16 cellular contexts compared by ENCODE assay signal in the genomic region with DNA sequence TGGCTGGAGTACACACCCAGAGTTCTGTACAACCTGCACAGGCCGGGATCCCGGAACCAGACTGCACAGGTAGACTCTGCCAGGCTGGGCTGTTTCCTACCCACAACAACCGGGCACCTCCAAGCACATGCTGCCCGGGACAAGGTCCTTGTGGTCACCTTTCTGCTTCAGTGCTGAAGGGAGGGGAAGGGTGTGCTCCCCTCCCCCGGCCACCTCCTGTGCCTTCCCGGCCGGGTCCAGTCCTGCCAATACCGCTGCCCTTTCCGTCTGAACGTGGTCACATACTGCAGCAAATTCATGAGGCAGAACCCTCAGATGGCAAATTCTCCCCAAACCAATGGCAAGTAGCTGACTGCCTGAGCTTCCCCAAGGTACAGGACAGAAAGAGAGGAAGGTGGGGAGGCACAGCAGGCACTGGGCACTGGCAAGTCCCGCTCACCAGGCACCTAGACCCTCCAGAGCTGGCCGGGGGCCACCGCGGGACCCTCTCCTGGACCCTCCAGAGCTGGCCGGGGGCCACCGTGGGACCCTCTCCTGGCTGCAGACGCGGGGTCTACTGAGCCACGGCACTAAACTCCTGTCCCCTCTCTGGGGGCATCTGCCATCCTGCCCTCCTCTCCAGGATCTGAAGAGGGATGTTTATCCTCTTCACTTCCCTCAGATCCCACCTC. TPM values are rescaled to one million over a fixed set of nuclear protein-coding genes. Genes with fewer than 3 reads are reported as not detected.
DNase-seq lines count a peak whose midpoint lies in the region; ATAC-seq and TF ChIP-seq lines count a peak whose summit lies in the region.
"Had no signal": no experiment of that assay in that cellular context is flagged by ENCODE, and none has a peak within 500 bp of the region (broad histone marks: within the 10 kb centered on the region; RNA-seq: fewer than 3 reads in every experiment).

No MANE protein-coding gene starts in this region.

- H3K27ac ChIP-seq in BLaER1 (peak overlapping the region; percentile 75), OCI-LY3 (ENCODE audit: low read length) (no peak overlapping the region), hepatocyte (no peak overlapping the region)

- H3K4me3 ChIP-seq in BLaER1 (no peak overlapping the region), OCI-LY3 (ENCODE audit: low read length) (no peak overlapping the region), hepatocyte (no peak overlapping the region)
- H3K4me3 ChIP-seq: coronary artery had no signal

- H3K79me2 ChIP-seq in OCI-LY3 (ENCODE audit: low read length) (no peaks in the 10 kb centered on the region), hepatocyte (no peaks in the 10 kb centered on the region)

- H3K4me2 ChIP-seq in BLaER1: peak overlapping the region; percentile 85; the same call in 1 of the 2 replicates
- peak overlapping the region; percentile 60 for H3K4me2 ChIP-seq in OCI-LY3 (ENCODE audit: low read length)
- H3K4me2 ChIP-seq in hepatocyte: no peak overlapping the region

- ATAC-seq in GM18867 (IDR thresholded peaks at IDR 0.05; ENCODE audit: unreplicated experiment): no peak
- no peak for ATAC-seq in HG03039 (IDR thresholded peaks at IDR 0.05; ENCODE audit: unreplicated experiment)
- ATAC-seq: T-helper 17 cell had no signal

- DNase-seq in hepatocyte (ENCODE audit: low spot score): peak; percentile 6
- DNase-seq in retina: peak; percentile 53
- DNase-seq in superior temporal gyrus (ENCODE audit: extremely low spot score): no peak
- no peak for DNase-seq in AG20443 (ENCODE audit: low spot score)
- DNase-seq: activated naive CD4-positive, alpha-beta T cell treated with anti-CD3 and anti-CD28 coated beads, Interleukin-2, amount 10 ng/mL, durations not matched to agents 7 days and 5 days; Caco-2; NCI-H2081; posterior cingulate gyrus; SIG-M5; T-helper 17 cell had no signal

- H3K9me2 ChIP-seq in hepatocyte (replicated peaks; ENCODE audit: insufficient read depth): no peaks in the 10 kb centered on the region

- TF ChIP-seq CTCF in OCI-LY3 (IDR thresholded peaks at IDR 0.05; ENCODE audit: low read depth, low read length): no peak
- no peak for TF ChIP-seq CTCF in hepatocyte (IDR thresholded peaks at IDR 0.05; ENCODE audit: poor library complexity)

- H4K20me1 ChIP-seq in BLaER1 (no peaks in the 10 kb centered on the region), OCI-LY3 (ENCODE audit: insufficient read depth, low read length) (no peaks in the 10 kb centered on the region), hepatocyte (ENCODE audit: insufficient read depth, poor library complexity, severe bottlenecking) (no peaks in the 10 kb centered on the region)

- H3K27me3 ChIP-seq in BLaER1: no peaks in the 10 kb centered on the region
- no peaks in the 10 kb centered on the region for H3K27me3 ChIP-seq in OCI-LY3 (ENCODE audit: low read depth, low read length)
- no peaks in the 10 kb centered on the region for H3K27me3 ChIP-seq in hepatocyte

- H3K9ac ChIP-seq in BLaER1 (no peak overlapping the region), OCI-LY3 (ENCODE audit: low read length) (peak overlapping the region; percentile 50; the same call in 1 of the 2 replicates)

- H3K36me3 ChIP-seq in BLaER1: peaks cover 17% of the 10 kb centered on the region
- H3K36me3 ChIP-seq in OCI-LY3 (replicated peaks; ENCODE audit: low read depth, low read length): no peaks in the 10 kb centered on the region
- no peaks in the 10 kb centered on the region for H3K36me3 ChIP-seq in hepatocyte (replicated peaks; ENCODE audit: insufficient read depth, low read depth)

- peaks cover 31% of the 10 kb centered on the region for H3K4me1 ChIP-seq in BLaER1
- H3K4me1 ChIP-seq in OCI-LY3 (ENCODE audit: low read length): peaks cover 27% of the 10 kb centered on the region
- H3K4me1 ChIP-seq in hepatocyte (ENCODE audit: insufficient read depth): peaks cover 6% of the 10 kb centered on the region
- H3K4me1 ChIP-seq: Caco-2 had no signal

- peaks cover 17% of the 10 kb centered on the region for H3K9me3 ChIP-seq in BLaER1
- H3K9me3 ChIP-seq in OCI-LY3 (ENCODE audit: insufficient read depth, low read length): no peaks in the 10 kb centered on the region
- H3K9me3 ChIP-seq in hepatocyte (ENCODE audit: low read depth): no peaks in the 10 kb centered on the region

- WGBS in hepatocyte (ENCODE audit: low lambda C conversion rate, missing lambda C conversion rate): 94% methylated on average over 16 of the region's 19 CpGs

- 0 out of 2 replicates have a peak overlapping the region, but pooled peaks have one; percentile 26 for H2AFZ ChIP-seq in OCI-LY3 (ENCODE audit: low read depth, low read length)
- H2AFZ ChIP-seq in hepatocyte: no peak overlapping the region

RNA-seq across cellular contexts. Expression of gene SLC43A2, which starts 22.8 kb away (rescaled TPM):
- total RNA-seq in hepatocyte: 6.0 and 6.1 TPM in 2 replicates
- polyA plus RNA-seq in hepatocyte: 9.8 and 10.2 TPM in 2 replicates

RNA-seq across cellular contexts. Expression of gene SCARF1, which starts 39.7 kb away (rescaled TPM):
- 0.93 and 1.2 TPM in 2 replicates for total RNA-seq in hepatocyte
- 1.0 and 2.0 TPM in 2 replicates for polyA plus RNA-seq in hepatocyte
- total RNA-seq: NCI-H460 had no signal

RNA-seq across cellular contexts. Expression of gene PITPNA, which starts 43.2 kb away (rescaled TPM):
- total RNA-seq in hepatocyte: 25.4 and 26.8 TPM in 2 replicates
- 55.0 and 58.0 TPM in 2 replicates for polyA plus RNA-seq in hepatocyte

RNA-seq across cellular contexts. Expression of gene RILP, which starts 43.9 kb away (rescaled TPM):
- total RNA-seq in hepatocyte: 10.3 and 13.7 TPM in 2 replicates
- 9.9 and 11.1 TPM in 2 replicates for polyA plus RNA-seq in hepatocyte

Comparison
In these comparisons a context has a peak if more than half of its experiments do, and no peak if none do; other contexts are left out.
1. DNase-seq: peak in hepatocyte (single experiment) and retina (single experiment); none in superior temporal gyrus (single experiment) and AG20443 (single experiment).